In genomic region chr10:20746856-20747255, GRCh38 we compare ENCODE assay signal across 32 cellular contexts.
"Had no signal": no experiment of that assay in that cellular context is flagged by ENCODE, and none has a peak within 500 bp of the region (broad histone marks: within the 10 kb centered on the region; RNA-seq: fewer than 3 reads in every experiment).

No MANE protein-coding gene starts in this region.

- H3K4me1 ChIP-seq: adrenal gland, breast epithelium had no signal

- H3K4me3 ChIP-seq: adrenal gland, breast epithelium, cardiac muscle cell, coronary artery, dorsolateral prefrontal cortex had no signal

- H3K27ac ChIP-seq: adrenal gland, breast epithelium, cardiac muscle cell, coronary artery, WERI-Rb-1 had no signal

- DNase-seq: activated B cell treated with CpG ODN at 0.5 μM for 24 hours; activated CD4-positive, alpha-beta T cell treated with anti-CD3 and anti-CD28 coated beads for 48 hours; activated CD4-positive, alpha-beta T cell treated with anti-CD3 and anti-CD28 coated beads, Interleukin-2, amount 50 U/mL, for 1 hour; activated CD4-positive, alpha-beta T cell treated with anti-CD3 and anti-CD28 coated beads, Interleukin-2, amount 50 U/mL, for 48 hours; activated CD8-positive, alpha-beta memory T cell treated with anti-CD3 and anti-CD28 coated beads, Interleukin-2, amount 10 ng/mL, durations not matched to agents 7 days and 5 days; activated CD8-positive, alpha-beta memory T cell treated with anti-CD3 and anti-CD28 coated beads, Interleukin-2, amount 50 U/mL, for 4 hours; activated CD8-positive, alpha-beta T cell treated with anti-CD3 and anti-CD28 coated beads for 36 hours; activated effector memory CD4-positive, alpha-beta T cell treated with anti-CD3 and anti-CD28 coated beads, Interleukin-2, amount 50 U/mL, for 16 hours; activated naive CD4-positive, alpha-beta T cell treated with anti-CD3 and anti-CD28 coated beads for 36 hours; activated naive CD8-positive, alpha-beta T cell treated with anti-CD3 and anti-CD28 coated beads for 36 hours; activated naive CD8-positive, alpha-beta T cell treated with anti-CD3 and anti-CD28 coated beads, Interleukin-2, amount 50 U/mL, for 24 hours; activated T-cell treated with anti-CD3 and anti-CD28 coated beads, Interleukin-2, amount 50 U/mL, for 1 hour; activated T-cell treated with anti-CD3 and anti-CD28 coated beads, Interleukin-2, amount 50 U/mL, for 48 hours; adrenal gland; amygdala; aorta; central memory CD4-positive, alpha-beta T cell; cerebellar nuclear complex; dorsolateral prefrontal cortex; effector memory CD4-positive, alpha-beta T cell; endodermal cell; foreskin fibroblast; head of caudate nucleus; T-helper 17 cell; T1000; WERI-Rb-1 had no signal

- H3K36me3 ChIP-seq: adrenal gland, breast epithelium, cardiac muscle cell, WERI-Rb-1 had no signal

- H3K27me3 ChIP-seq: adrenal gland, breast epithelium, cardiac muscle cell, dorsolateral prefrontal cortex had no signal

- FAIRE-seq: frontal cortex had no signal

- ATAC-seq: activated CD4-positive, CD25-positive, alpha-beta regulatory T cell treated with anti-CD3 and anti-CD28 coated beads, Interleukin-2, amount 50 U/mL, for 24 hours; activated CD8-positive, alpha-beta memory T cell treated with anti-CD3 and anti-CD28 coated beads, Interleukin-2, amount 10 ng/mL, durations not matched to agents 7 days and 5 days; activated CD8-positive, alpha-beta T cell treated with anti-CD3 and anti-CD28 coated beads for 36 hours; activated naive CD8-positive, alpha-beta T cell treated with anti-CD3 and anti-CD28 coated beads, Interleukin-2, amount 50 U/mL, for 24 hours; esophagus mucosa; T-helper 17 cell had no signal
